8 cellular contexts compared by ENCODE assay signal in genomic region chr18:12606592-12607315, GRCh38. TPM values are rescaled to one million over a fixed set of nuclear protein-coding genes. Genes with fewer than 3 reads are reported as not detected.
DNase-seq lines count a peak whose midpoint lies in the region; ATAC-seq and TF ChIP-seq lines count a peak whose summit lies in the region.

No MANE protein-coding gene starts in this region.

- TF ChIP-seq CTCF in MCF 10A (IDR thresholded peaks at IDR 0.05; ENCODE audit: unreplicated experiment) (no peak), lung (IDR thresholded peaks at IDR 0.05; ENCODE audit: control extremely low read depth, extremely low read depth) (no peak)

- H3K27ac Mint-ChIP-seq in MCF 10A (ENCODE audit: low read depth, unreplicated experiment), result peak overlapping the region; percentile 99
- no peak overlapping the region for H3K27ac Mint-ChIP-seq in stimulated activated memory B cell treated with anti-CD40 and anti-IgM and Interleukin-4, amounts not matched to agents 10 μg/mL and 1 μg/mL and 100 μg/mL, for 72 hours

- H3K27me3 Mint-ChIP-seq in MCF 10A (ENCODE audit: insufficient read depth, unreplicated experiment), result no peaks in the 10 kb centered on the region
- H3K27me3 Mint-ChIP-seq in stimulated activated memory B cell treated with anti-CD40 and anti-IgM and Interleukin-4, amounts not matched to agents 10 μg/mL and 1 μg/mL and 100 μg/mL, for 72 hours, result no peaks in the 10 kb centered on the region

- H3K9me3 ChIP-seq in lung (ENCODE audit: control insufficient read depth in 2 of 2, insufficient read depth in 1 of 2, low read length in 1 of 2), result no peaks in the 10 kb centered on the region

- H3K4me1 Mint-ChIP-seq in MCF 10A (ENCODE audit: insufficient read depth, unreplicated experiment), result peaks cover 54% of the 10 kb centered on the region
- H3K4me1 Mint-ChIP-seq in stimulated activated memory B cell treated with anti-CD40 and anti-IgM and Interleukin-4, amounts not matched to agents 10 μg/mL and 1 μg/mL and 100 μg/mL, for 72 hours, result no peaks in the 10 kb centered on the region

- no peaks in the 10 kb centered on the region for H3K27me3 ChIP-seq in lung (ENCODE audit: control insufficient read depth, insufficient read depth)

- H3K9me3 Mint-ChIP-seq in MCF 10A (ENCODE audit: unreplicated experiment), result no peaks in the 10 kb centered on the region
- H3K9me3 Mint-ChIP-seq in stimulated activated memory B cell treated with anti-CD40 and anti-IgM and Interleukin-4, amounts not matched to agents 10 μg/mL and 1 μg/mL and 100 μg/mL, for 72 hours, result no peaks in the 10 kb centered on the region

- BruUV-seq in MCF 10A (replicated peaks; lab: Mats Ljungman, UMichigan), result TSS peak; percentile 91

- H3K4me3 ChIP-seq in lung, result no peak overlapping the region

- H3K36me3 ChIP-seq in lung (ENCODE audit: control insufficient read depth in 2 of 2, insufficient read depth in 2 of 2, low read length in 2 of 2), result no peaks in the 10 kb centered on the region

- CTCF ChIA-PET in MCF 10A (lab: Yijun Ruan, JAX), result interaction anchor here (0.6 to 1.2 kb wide), 8 partner anchors 9 to 216 kb away, joined by 3 to 8 read pairs (median 4); no protein-coding TSS in a partner anchor

- intact Hi-C loops in MCF 10A (cut with micrococcal nuclease), result loop anchor here (2.0 to 5.0 kb wide), 3 partner anchors 36 to 199 kb away; partner anchors contain the start of gene PRELID3A

- H3K36me3 Mint-ChIP-seq in MCF 10A (ENCODE audit: insufficient read depth, unreplicated experiment), result peaks cover 6% of the 10 kb centered on the region
- H3K36me3 Mint-ChIP-seq in stimulated activated memory B cell treated with anti-CD40 and anti-IgM and Interleukin-4, amounts not matched to agents 10 μg/mL and 1 μg/mL and 100 μg/mL, for 72 hours, result no peaks in the 10 kb centered on the region

- WGBS in lung, 2 donors, result 62 to 65% methylated on average over 10 of the region's 10 CpGs

- H3K4me1 ChIP-seq in lung (ENCODE audit: control insufficient read depth in 2 of 2, insufficient read depth in 2 of 2, low read length in 2 of 2), result peaks cover 3 to 10% of the 10 kb centered on the region in 2 donors

- H3K4me3 Mint-ChIP-seq in MCF 10A (ENCODE audit: unreplicated experiment), result peak overlapping the region; percentile 58
- no peak overlapping the region for H3K4me3 Mint-ChIP-seq in stimulated activated memory B cell treated with anti-CD40 and anti-IgM and Interleukin-4, amounts not matched to agents 10 μg/mL and 1 μg/mL and 100 μg/mL, for 72 hours

- in situ Hi-C loops in ACHN (cut with HindIII; ENCODE audit: low pct_ligation_motif_present, low pct_unique_long_range_greater_than_20kb, low sequenced_read_pairs), result no loop called here

- DNase-seq in ACHN, result peak; percentile 64
- DNase-seq in LoVo (ENCODE audit: low spot score), result peak; percentile 75
- peak; percentile 69 for DNase-seq in MCF 10A (ENCODE audit: unreplicated experiment)
- no peak for DNase-seq in lung (ENCODE audit: low spot score)
- no peak for DNase-seq in activated naive CD4-positive, alpha-beta T cell treated with anti-CD3 and anti-CD28 coated beads, Interleukin-2, amount 50 U/mL, for 16 hours

- ATAC-seq in lung (ENCODE audit: insufficient read depth, low FRiP score) (peak; percentile 79), GM21786 (IDR thresholded peaks at IDR 0.05; ENCODE audit: unreplicated experiment) (no peak), GM18867 (IDR thresholded peaks at IDR 0.05; ENCODE audit: unreplicated experiment) (no peak)
- no peak for ATAC-seq in stimulated activated memory B cell treated with anti-CD40 and anti-IgM and Interleukin-4, amounts not matched to agents 10 μg/mL and 1 μg/mL and 100 μg/mL, for 72 hours

- H3K27ac ChIP-seq in lung (ENCODE audit: low read depth in 1 of 2, low read length in 1 of 2), result peak overlapping the region; percentile 7 to 61

- POLR2A ChIA-PET in MCF 10A (lab: Yijun Ruan, JAX), result interaction anchor here (0.5 to 5.6 kb wide), 29 partner anchors 9 to 297 kb away, joined by 3 to 52 read pairs (median 5); partner anchors contain the start of genes AFG3L2, CEP76, PRELID3A and PSMG2

RNA-seq across cellular contexts. Expression of gene SPIRE1, which starts 51.2 kb away (rescaled TPM):
- 64.8 and 78.2 TPM in 2 replicates for total RNA-seq in MCF 10A (2022)
- 10 to 100 TPM; 17.5 to 34.0 TPM for total RNA-seq in lung
- 10 to 100 TPM in 1 of 2 donors, 1 to 10 TPM in 1; 8.7 to 12.0 TPM for polyA plus RNA-seq in lung

Comparison
In these comparisons a context has a peak if more than half of its experiments do, and no peak if none do; other contexts are left out.
1. DNase-seq: peak in ACHN (single experiment), LoVo (single experiment) and MCF 10A (single experiment); none in lung (single experiment) and activated naive CD4-positive, alpha-beta T cell treated with anti-CD3 and anti-CD28 coated beads, Interleukin-2, amount 50 U/mL, for 16 hours (single experiment).